In the genomic region with DNA sequence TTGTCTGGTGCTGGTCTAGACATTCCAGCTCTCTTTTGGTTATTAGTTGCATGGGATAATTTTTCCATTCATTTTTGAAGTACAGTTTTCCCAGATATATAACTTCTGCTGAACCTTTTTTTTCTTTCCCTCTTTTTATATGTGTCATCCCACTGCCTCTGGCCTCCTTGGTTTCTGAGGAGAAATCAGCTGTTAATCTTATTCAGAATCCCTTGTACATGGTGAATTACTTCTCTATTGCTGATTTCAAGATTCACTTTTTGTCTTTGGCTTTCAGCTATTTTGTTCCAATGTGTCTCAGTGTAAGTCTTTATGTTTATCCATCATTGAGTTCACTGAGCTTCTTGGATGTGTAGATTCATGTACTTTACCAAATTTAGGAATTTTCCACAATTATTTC, we compare ENCODE assay signal across 25 cellular contexts.
"Had no signal": no experiment of that assay in that cellular context is flagged by ENCODE, and none has a peak within 500 bp of the region (broad histone marks: within the 10 kb centered on the region; RNA-seq: fewer than 3 reads in every experiment).

No MANE protein-coding gene starts in this region.

- ATAC-seq: activated CD8-positive, alpha-beta T cell treated with anti-CD3 and anti-CD28 coated beads, Interleukin-2, amount 10 ng/mL, durations not matched to agents 7 days and 5 days; Panc1; Right ventricle myocardium inferior had no signal

- H3K9me3 ChIP-seq: adrenal gland had no signal

- DNase-seq: activated CD4-positive, alpha-beta T cell treated with anti-CD3 and anti-CD28 coated beads for 48 hours; activated CD4-positive, alpha-beta T cell treated with anti-CD3 and anti-CD28 coated beads, Interleukin-2, amount 50 U/mL, for 4 hours; activated CD4-positive, CD25-positive, alpha-beta regulatory T cell treated with anti-CD3 and anti-CD28 coated beads, Interleukin-2, amount 50 U/mL, for 72 hours; activated CD8-positive, alpha-beta memory T cell treated with anti-CD3 and anti-CD28 coated beads, Interleukin-2, amount 50 U/mL, for 48 hours; activated CD8-positive, alpha-beta T cell treated with anti-CD3 and anti-CD28 coated beads, Interleukin-2, amount 10 ng/mL, durations not matched to agents 7 days and 5 days; activated naive CD4-positive, alpha-beta T cell treated with anti-CD3 and anti-CD28 coated beads, Interleukin-2, amount 50 U/mL, for 16 hours; activated naive CD8-positive, alpha-beta T cell treated with anti-CD3 and anti-CD28 coated beads, Interleukin-2, amount 10 ng/mL, durations not matched to agents 7 days and 5 days; activated T-cell treated with anti-CD3 and anti-CD28 coated beads, Interleukin-2, amount 50 U/mL, for 1 hour; adrenal gland; anterior cingulate cortex; cerebellar nuclear complex; MM.1S; NCI-H1105; NCI-H1436; NCI-H1694 treated with DMSO at 0.1 percent for 48 hours; NCI-H2029 treated with DMSO at 0.1 percent for 48 hours; NCI-H345; NCI-H510A; NCI-H526 treated with DMSO at 0.1 percent for 48 hours; NCI-H82; RPMI8226; T-helper 1 cell had no signal

- H3K4me3 ChIP-seq: adrenal gland, SK-N-MC had no signal

- H3K4me1 ChIP-seq: adrenal gland had no signal

- H3K27me3 ChIP-seq: adrenal gland had no signal

- H3K36me3 ChIP-seq: adrenal gland had no signal

- H3K27ac ChIP-seq: adrenal gland, SK-N-MC had no signal
